8 cellular contexts compared by ENCODE assay signal in the genomic region with DNA sequence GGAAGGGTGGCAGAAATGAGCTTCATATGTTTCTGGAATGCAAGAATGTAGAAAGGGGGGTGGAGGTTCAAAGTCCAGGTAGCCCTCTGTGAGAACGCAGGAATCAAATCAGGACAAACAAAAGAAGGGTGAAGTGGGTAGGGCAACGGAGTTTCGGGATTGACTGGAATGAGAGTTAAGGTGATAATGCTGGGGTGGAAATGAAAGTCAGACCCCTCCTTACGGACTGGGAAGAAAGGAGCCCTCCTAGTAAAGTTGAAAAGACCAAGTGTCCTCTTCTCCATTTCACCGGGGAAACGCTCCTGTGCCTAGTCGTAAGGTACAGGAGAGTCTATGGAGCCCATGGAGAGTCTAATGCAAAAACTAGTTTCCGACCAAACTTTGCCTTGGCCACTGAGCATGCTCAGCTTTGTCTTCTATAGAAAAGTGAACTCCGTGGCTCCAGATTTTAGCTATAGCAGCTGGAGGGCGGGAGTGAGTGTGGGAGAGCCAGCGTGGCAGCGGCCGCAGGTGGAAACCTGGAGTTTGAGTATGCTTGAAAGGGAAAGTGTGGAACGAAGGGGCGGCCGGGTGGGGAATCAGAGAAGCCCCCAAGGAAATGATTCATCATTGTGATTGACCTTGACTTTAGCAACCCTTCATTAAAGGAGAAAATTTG. TPM values are rescaled to one million over a fixed set of nuclear protein-coding genes. Genes with fewer than 3 reads are reported as not detected.
DNase-seq lines count a peak whose midpoint lies in the region; ATAC-seq and TF ChIP-seq lines count a peak whose summit lies in the region.

No MANE protein-coding gene starts in this region.

- H3K9me3 Mint-ChIP-seq in activated naive CD4-positive, alpha-beta T cell treated with anti-CD3 and anti-CD28 coated beads, Interleukin-2, amount 50 U/mL, for 72 hours = no peaks in the 10 kb centered on the region

- POLR2A ChIA-PET in OCI-LY7 (lab: Charles Lee) = interaction anchor here (0.6 to 1.6 kb wide), 9 partner anchors 8 to 245 kb away, joined by 3 to 6 read pairs (median 3); no protein-coding TSS in a partner anchor

- TF ChIP-seq CTCF in 22Rv1 (IDR thresholded peaks at IDR 0.05) (no peak), GM13977 (IDR thresholded peaks at IDR 0.05; ENCODE audit: extremely low read depth, insufficient read depth, missing control alignments) (no peak), OCI-LY7 (conservative IDR thresholded peaks at IDR 0.05; ENCODE audit: low read length) (no peak), cardiac muscle cell (IDR thresholded peaks at IDR 0.05; ENCODE audit: low read depth, low read length) (no peak), ovary (IDR thresholded peaks at IDR 0.05) (no peak)

- H3K4me2 ChIP-seq in OCI-LY7 (ENCODE audit: low read length) = peak overlapping the region; percentile 97

- peaks cover 13% of the 10 kb centered on the region; the same call in 1 of the 2 replicates for H3K9me3 ChIP-seq in HUES64 (ENCODE audit: insufficient read depth, low read depth, low read length)
- H3K9me3 ChIP-seq in OCI-LY7 (ENCODE audit: low read length) = peaks cover 7% of the 10 kb centered on the region; the same call in 1 of the 2 replicates
- H3K9me3 ChIP-seq in cardiac muscle cell (ENCODE audit: low read depth) = no peaks in the 10 kb centered on the region
- H3K9me3 ChIP-seq in ovary = no peaks in the 10 kb centered on the region

- no peaks in the 10 kb centered on the region for H4K20me1 ChIP-seq in OCI-LY7 (ENCODE audit: insufficient read depth, low read length)

- DNase-seq in GM13977 (ENCODE audit: low spot score) (peak; percentile 23), OCI-LY7 (ENCODE audit: low spot score) (peak; percentile 82), cardiac muscle cell (ENCODE audit: low read depth in 1 of 2, low spot score in 1 of 2) (peak; percentile 68 to 85), ovary (peak; percentile 28 to 52 (median 37)), GOT3 (lab: John Stamatoyannopoulos, UW) (no peak)
- DNase-seq in activated naive CD4-positive, alpha-beta T cell treated with anti-CD3 and anti-CD28 coated beads, Interleukin-2, amount 50 U/mL, for 72 hours (ENCODE audit: low spot score in 2 of 2) = peak in 1 of 2 donors; percentile 27

- in situ Hi-C loops in GM13977 (cut with MboI; ENCODE audit: low pct_unique_long_range_greater_than_20kb, low sequenced_read_pairs, unreplicated experiment) = no loop called here

- no peaks in the 10 kb centered on the region for H3K9me2 ChIP-seq in OCI-LY7 (ENCODE audit: insufficient read depth, low read length)

- WGBS in HUES64 = 2% methylated on average over 16 of the region's 16 CpGs
- WGBS in ovary, 3 donors = 0 to 1% (median 0%) methylated on average over 16 of the region's 16 CpGs

- peak overlapping the region; percentile 99 for H2AFZ ChIP-seq in OCI-LY7 (ENCODE audit: low read length)

- H3K27ac ChIP-seq in 22Rv1 (peak overlapping the region; percentile 81), HUES64 (ENCODE audit: low read depth, low read length) (no peak overlapping the region), OCI-LY7 (ENCODE audit: low read depth, low read length, poor library complexity, severe bottlenecking) (peak overlapping the region; percentile 70), cardiac muscle cell (peak overlapping the region; percentile 61), ovary (no peak overlapping the region)

- peaks cover 46% of the 10 kb centered on the region for H3K27me3 ChIP-seq in HUES64 (ENCODE audit: insufficient read depth, low read length)
- peaks cover 9% of the 10 kb centered on the region for H3K27me3 ChIP-seq in cardiac muscle cell
- H3K27me3 ChIP-seq in ovary = no peaks in the 10 kb centered on the region

- H3K79me2 ChIP-seq in OCI-LY7 (ENCODE audit: insufficient read depth, low read depth, low read length) = no peaks in the 10 kb centered on the region; the same call in 1 of the 2 replicates

- H3K4me1 ChIP-seq in HUES64 (ENCODE audit: insufficient read depth, low read length) = peaks cover 12% of the 10 kb centered on the region; the same call in 1 of the 2 replicates
- peaks cover 24% of the 10 kb centered on the region for H3K4me1 ChIP-seq in OCI-LY7 (ENCODE audit: insufficient read depth, low read length, poor library complexity, severe bottlenecking)
- peaks cover 3% of the 10 kb centered on the region for H3K4me1 ChIP-seq in cardiac muscle cell (ENCODE audit: low read depth)
- peaks cover 6% of the 10 kb centered on the region for H3K4me1 ChIP-seq in ovary (ENCODE audit: insufficient read depth)

- peak overlapping the region; percentile 75 for H3K9ac ChIP-seq in HUES64 (ENCODE audit: low read depth, low read length)

- BruUV-seq in OCI-LY7 (replicated peaks; lab: Mats Ljungman, UMichigan) = no TSS peak

- no peak for TF ChIP-seq POLR2A in ovary (IDR thresholded peaks at IDR 0.05)

- peak overlapping the region; percentile 45 to 51 for H3K27ac Mint-ChIP-seq in activated naive CD4-positive, alpha-beta T cell treated with anti-CD3 and anti-CD28 coated beads, Interleukin-2, amount 50 U/mL, for 72 hours

- no peak for TF ChIP-seq EP300 in ovary (IDR thresholded peaks at IDR 0.05)

- CTCF ChIA-PET in OCI-LY7 (lab: Charles Lee; ENCODE audit: unreplicated experiment) = no interaction called here

- no peaks in the 10 kb centered on the region for H3K36me3 ChIP-seq in HUES64 (ENCODE audit: insufficient read depth, low read length)
- H3K36me3 ChIP-seq in OCI-LY7 (ENCODE audit: insufficient read depth, low read length) = no peaks in the 10 kb centered on the region
- no peaks in the 10 kb centered on the region for H3K36me3 ChIP-seq in cardiac muscle cell
- no peaks in the 10 kb centered on the region for H3K36me3 ChIP-seq in ovary

- ATAC-seq in activated naive CD4-positive, alpha-beta T cell treated with anti-CD3 and anti-CD28 coated beads, Interleukin-2, amount 50 U/mL, for 72 hours = peak in 1 of 2 donors; percentile 42

- peaks cover 5 to 6% of the 10 kb centered on the region in 2 donors for H3K36me3 Mint-ChIP-seq in activated naive CD4-positive, alpha-beta T cell treated with anti-CD3 and anti-CD28 coated beads, Interleukin-2, amount 50 U/mL, for 72 hours

- H3K4me3 ChIP-seq in HUES64 (ENCODE audit: low read length) (peak overlapping the region; percentile 96), OCI-LY7 (ENCODE audit: low read depth, low read length, poor library complexity, severe bottlenecking) (peak overlapping the region; percentile 84), cardiac muscle cell (peak overlapping the region; percentile 75), ovary (peak overlapping the region; percentile 92)

- intact Hi-C loops in OCI-LY7 (cut with micrococcal nuclease; ENCODE audit: unreplicated experiment) = loop anchor here (5.0 kb wide), 1 partner anchor 164 kb away; no protein-coding TSS in a partner anchor
- intact Hi-C loops in ovary (cut with DNase I) = loop anchor here in 2 of 4 donors (10.0 kb wide), 3 partner anchors 121 to 161 kb away; no protein-coding TSS in a partner anchor

RNA-seq across cellular contexts. Expression of a gene that starts 1.4 kb away (rescaled TPM):
- polyA plus RNA-seq in HUES64 (2013, experiment 1 of 2) = 8.0 TPM
- 7.4 TPM for polyA plus RNA-seq in HUES64 (2013, experiment 2 of 2)
- 7.0 and 8.2 TPM in 2 replicates for total RNA-seq in OCI-LY7 (2014; rRNA removed; shearing (Covaris generic))
- total RNA-seq in OCI-LY7 (2022) (6.6 and 8.4 TPM in 2 replicates), cardiac muscle cell (9.1 and 10.0 TPM in 2 replicates), ovary (10 to 100 TPM in 4 of 7 donors, 1 to 10 TPM in 3; 4.9 to 20.6 (median 10.2) TPM)
- 1 to 10 TPM; 1.0 to 3.6 TPM for total RNA-seq in activated naive CD4-positive, alpha-beta T cell treated with anti-CD3 and anti-CD28 coated beads, Interleukin-2, amount 50 U/mL, for 72 hours
- polyA plus RNA-seq in cardiac muscle cell (8.9 and 11.4 TPM in 2 replicates), ovary (1 to 10 TPM; 4.3 to 4.9 TPM)

Comparison
In these comparisons a context has a peak if more than half of its experiments do, and no peak if none do; other contexts are left out.
1. H3K27ac ChIP-seq: peak in 22Rv1 (single experiment), OCI-LY7 (single experiment) and cardiac muscle cell (single experiment); none in HUES64 (single experiment) and ovary (0 of 2).
2. Peak in every context shown above with its lines, with median percentiles within 50 percentile points of each other: H3K4me3 ChIP-seq.